19 cellular contexts compared by ENCODE assay signal in genomic region chr1:7721940-7722669, GRCh38. TPM values are rescaled to one million over a fixed set of nuclear protein-coding genes. Genes with fewer than 3 reads are reported as not detected.
DNase-seq lines count a peak whose midpoint lies in the region; ATAC-seq and TF ChIP-seq lines count a peak whose summit lies in the region.
"Had no signal": no experiment of that assay in that cellular context is flagged by ENCODE, and none has a peak within 500 bp of the region (broad histone marks: within the 10 kb centered on the region; RNA-seq: fewer than 3 reads in every experiment).

No MANE protein-coding gene starts in this region.

- peaks cover 23% of the 10 kb centered on the region for H3K27me3 Mint-ChIP-seq in activated naive CD8-positive, alpha-beta T cell treated with anti-CD3 and anti-CD28 coated beads for 36 hours

- no peaks in the 10 kb centered on the region for H3K9me3 Mint-ChIP-seq in activated naive CD8-positive, alpha-beta T cell treated with anti-CD3 and anti-CD28 coated beads for 36 hours
- H3K9me3 Mint-ChIP-seq: CD14-positive monocyte, IgD-negative memory B cell had no signal

- H3K27ac ChIP-seq in heart right ventricle (peak overlapping the region in 6 of 10 donors; percentile 6 to 73 (median 54)), psoas muscle (peak overlapping the region; percentile 73)
- H3K27ac ChIP-seq: SJSA1 had no signal

- H3K27me3 ChIP-seq in heart right ventricle = no peaks in the 10 kb centered on the region
- H3K27me3 ChIP-seq in psoas muscle (ENCODE audit: insufficient read depth in 3 of 3, low read length in 2 of 3) = no peaks in the 10 kb centered on the region

- H3K36me3 ChIP-seq in heart right ventricle = no peaks in the 10 kb centered on the region
- no peaks in the 10 kb centered on the region for H3K36me3 ChIP-seq in psoas muscle (ENCODE audit: insufficient read depth in 1 of 2, low read depth in 1 of 2)
- H3K36me3 ChIP-seq: SJSA1 had no signal

- peak in 1 of 8 donors; percentile 24 for ATAC-seq in heart right ventricle
- no peak for ATAC-seq in Right ventricle myocardium inferior
- ATAC-seq in left ventricle myocardium superior = peak; percentile 34
- peak; percentile 46 to 88 (median 72) for ATAC-seq in psoas muscle
- no peak for ATAC-seq in GM19467 (IDR thresholded peaks at IDR 0.05; ENCODE audit: unreplicated experiment)
- ATAC-seq: Panc1 had no signal

- H3K4me3 Mint-ChIP-seq in activated naive CD8-positive, alpha-beta T cell treated with anti-CD3 and anti-CD28 coated beads for 36 hours = no peak overlapping the region
- H3K4me3 Mint-ChIP-seq: B cell, CD14-positive monocyte, IgD-negative memory B cell had no signal

- intact Hi-C loops in heart right ventricle (cut with DNase I) = no loop called here
- intact Hi-C loops in Right ventricle myocardium inferior (cut with DNase I) = no loop called here
- intact Hi-C loops in left ventricle myocardium superior (cut with micrococcal nuclease) = no loop called here
- intact Hi-C loops in psoas muscle (cut with DNase I) = no loop called here

- TF ChIP-seq CTCF in heart right ventricle (IDR thresholded peaks at IDR 0.05) (no peak), psoas muscle (IDR thresholded peaks at IDR 0.05) (no peak)

- H3K4me3 ChIP-seq in heart right ventricle (no peak overlapping the region), psoas muscle (no peak overlapping the region)
- H3K4me3 ChIP-seq: SJSA1 had no signal

- WGBS in heart right ventricle, 2 donors = 32 to 42% methylated on average over 5 of the region's 5 CpGs
- 10 to 18% (median 18%) methylated on average over 5 of the region's 5 CpGs for WGBS in psoas muscle, 3 donors

- no peaks in the 10 kb centered on the region for H3K9me3 ChIP-seq in heart right ventricle
- H3K9me3 ChIP-seq in psoas muscle = no peaks in the 10 kb centered on the region
- H3K9me3 ChIP-seq: SJSA1 had no signal

- peaks cover 8% of the 10 kb centered on the region for H3K4me1 Mint-ChIP-seq in activated naive CD8-positive, alpha-beta T cell treated with anti-CD3 and anti-CD28 coated beads for 36 hours

- H3K4me1 ChIP-seq in heart right ventricle = peaks cover 0 to 40% (median 18%) of the 10 kb centered on the region in 9 donors
- H3K4me1 ChIP-seq in psoas muscle = peaks cover 25% of the 10 kb centered on the region
- H3K4me1 ChIP-seq: SJSA1 had no signal

- no peaks in the 10 kb centered on the region for H3K36me3 Mint-ChIP-seq in activated naive CD8-positive, alpha-beta T cell treated with anti-CD3 and anti-CD28 coated beads for 36 hours
- H3K36me3 Mint-ChIP-seq: CD14-positive monocyte had no signal

- no peak for DNase-seq in heart right ventricle
- DNase-seq in Right ventricle myocardium inferior (ENCODE audit: missing footprints) = no peak
- no peak for DNase-seq in left ventricle myocardium superior
- no peak for DNase-seq in psoas muscle
- DNase-seq in activated naive CD8-positive, alpha-beta T cell treated with anti-CD3 and anti-CD28 coated beads for 36 hours = no peak
- no peak for DNase-seq in activated naive CD4-positive, alpha-beta T cell treated with anti-CD3 and anti-CD28 coated beads, Interleukin-2, amount 50 U/mL, for 16 hours
- DNase-seq: GDM1, NCI-H1105 treated with DMSO at 0.1 percent for 48 hours, NCI-H2081, NCI-H2171, NCI-H345, NCI-H524, NCI-H774 had no signal

- no peak overlapping the region for H3K27ac Mint-ChIP-seq in activated naive CD8-positive, alpha-beta T cell treated with anti-CD3 and anti-CD28 coated beads for 36 hours
- H3K27ac Mint-ChIP-seq: B cell, CD14-positive monocyte, IgD-negative memory B cell had no signal

RNA-seq across cellular contexts. Expression of gene VAMP3, which starts 49.0 kb away (rescaled TPM):
- 10 to 100 TPM; 64.5 to 88.4 (median 76.7) TPM for total RNA-seq in heart right ventricle
- 10 to 100 TPM; 48.7 to 49.8 TPM for polyA plus RNA-seq in heart right ventricle
- total RNA-seq in Right ventricle myocardium inferior = 68.6 TPM
- 64.7 TPM for total RNA-seq in left ventricle myocardium superior
- total RNA-seq in psoas muscle = 10 to 100 TPM; 54.3 to 71.6 (median 66.8) TPM
- polyA plus RNA-seq in psoas muscle = 10 to 100 TPM; 35.0 to 68.7 (median 48.1) TPM
- 10 to 100 TPM; 15.1 to 18.5 TPM for total RNA-seq in activated naive CD8-positive, alpha-beta T cell treated with anti-CD3 and anti-CD28 coated beads for 36 hours

Comparison
In these comparisons a context has a peak if more than half of its experiments do, and no peak if none do; other contexts are left out.
1. ATAC-seq: peak in left ventricle myocardium superior (single experiment) and psoas muscle (4 of 4); none in Right ventricle myocardium inferior (single experiment) and GM19467 (single experiment).